8 cellular contexts compared by ENCODE assay signal in the genomic region with DNA sequence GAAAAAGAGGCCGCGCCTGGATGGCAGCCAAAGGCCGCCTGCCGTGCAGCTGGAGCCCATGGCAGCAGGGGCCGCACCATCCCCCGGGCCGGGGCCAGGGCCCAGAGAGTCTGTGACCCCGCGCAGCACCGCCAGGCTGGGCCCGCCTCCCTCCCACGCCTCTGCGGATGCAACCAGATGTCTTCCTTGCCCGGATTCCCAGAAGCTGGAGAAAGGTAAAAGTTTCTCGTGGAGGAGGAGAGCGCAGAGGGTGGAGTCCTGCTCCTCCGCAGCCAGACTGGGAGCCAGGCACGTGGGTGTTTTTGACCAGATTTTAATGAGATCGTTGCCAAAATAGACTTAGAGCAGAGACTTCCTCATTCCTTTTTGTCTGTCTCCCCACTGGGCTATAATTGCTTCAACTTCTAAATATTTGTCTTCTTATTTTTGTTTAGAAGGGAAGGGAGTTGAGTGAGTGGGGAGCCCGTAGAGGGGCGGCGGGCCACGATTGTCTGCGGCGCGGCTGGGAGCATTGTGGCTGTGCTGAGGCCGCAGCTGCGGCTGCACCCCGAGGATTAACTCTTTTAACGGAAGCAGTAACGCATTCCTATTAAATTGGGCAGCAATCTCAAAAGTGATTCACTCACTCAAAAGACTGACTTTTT. TPM values are rescaled to one million over a fixed set of nuclear protein-coding genes. Genes with fewer than 3 reads are reported as not detected.
A peak's percentile ranks its signal among the peaks of the same experiment; 100 is the strongest.
DNase-seq lines count a peak whose midpoint lies in the region; ATAC-seq and TF ChIP-seq lines count a peak whose summit lies in the region.

No MANE protein-coding gene starts in this region.

- H3K4me1 Mint-ChIP-seq in effector memory CD8-positive, alpha-beta T cell (ENCODE audit: low read depth in 2 of 2), result peaks cover 3 to 14% of the 10 kb centered on the region in 2 donors

- no peak overlapping the region for H3K4me3 Mint-ChIP-seq in effector memory CD8-positive, alpha-beta T cell

- no peaks in the 10 kb centered on the region for H3K9me3 Mint-ChIP-seq in effector memory CD8-positive, alpha-beta T cell

- peaks cover 27% of the 10 kb centered on the region for H3K79me2 ChIP-seq in HCT116 (ENCODE audit: insufficient read depth, low read length)

- no peak overlapping the region for H3K27ac Mint-ChIP-seq in effector memory CD8-positive, alpha-beta T cell

- TF ChIP-seq CTCF in HCT116 (IDR thresholded peaks at IDR 0.05 in 2 of 3, conservative IDR thresholded peaks at IDR 0.05 in 1 of 3; ENCODE audit: borderline replicate concordance in 1 of 3, insufficient read depth in 1 of 3, low read depth in 2 of 3, low read length in 2 of 3) (no peak), adrenal gland (IDR thresholded peaks at IDR 0.05) (no peak)

- ATAC-seq in HCT116, result no peak
- ATAC-seq in left ventricle myocardium superior, result peak; percentile 87
- ATAC-seq in GM19351 (IDR thresholded peaks at IDR 0.05; ENCODE audit: unreplicated experiment), result no peak
- no peak for ATAC-seq in GM18909 (IDR thresholded peaks at IDR 0.05; ENCODE audit: poor library complexity, unreplicated experiment)
- no peak for ATAC-seq in effector memory CD8-positive, alpha-beta T cell (replicated peaks)

- H3K9me2 ChIP-seq in HCT116 (ENCODE audit: insufficient read depth), result no peaks in the 10 kb centered on the region

- peaks cover under 1 to 4% of the 10 kb centered on the region in 2 experiments; a peak in 2 of 4 replicates for H3K4me1 ChIP-seq in HCT116 (ENCODE audit: control insufficient read depth in 1 of 2, insufficient read depth in 2 of 2, low read length in 2 of 2)
- peaks cover 18 to 33% of the 10 kb centered on the region in 2 donors for H3K4me1 ChIP-seq in adrenal gland (replicated peaks in 1 of 2)
- peaks cover 20 to 25% (median 23%) of the 10 kb centered on the region in 3 donors for H3K4me1 ChIP-seq in skeletal muscle tissue (ENCODE audit: control insufficient read depth in 3 of 3, insufficient read depth in 3 of 3, low read length in 3 of 3)

- no peak overlapping the region for H3K4me2 ChIP-seq in HCT116 (ENCODE audit: low read length)

- TF ChIP-seq RAD21 in HCT116 (IDR thresholded peaks at IDR 0.05; ENCODE audit: low read depth), result no peak

- H3K4me3 ChIP-seq in HCT116 (replicated peaks in 1 of 2; ENCODE audit: low read depth in 1 of 2, low read length in 2 of 2) (no peak overlapping the region), adrenal gland (no peak overlapping the region), skeletal muscle tissue (ENCODE audit: low read length in 3 of 3) (peak overlapping the region; percentile 21 to 46 (median 35))

- H3K9me3 ChIP-seq in HCT116 (ENCODE audit: control insufficient read depth in 1 of 2, insufficient read depth in 1 of 2, low read depth in 1 of 2, low read length in 2 of 2) (no peaks in the 10 kb centered on the region), adrenal gland (replicated peaks in 1 of 3) (no peaks in the 10 kb centered on the region), skeletal muscle tissue (ENCODE audit: control insufficient read depth in 3 of 3, low read length in 3 of 3) (no peaks in the 10 kb centered on the region)

- peak overlapping the region; percentile 20; the same call in 1 of the 2 replicates for H3K27ac ChIP-seq in HCT116 (ENCODE audit: low read depth, low read length)
- peak overlapping the region in 3 of 5 donors; percentile 13 to 62 (median 59) for H3K27ac ChIP-seq in adrenal gland
- H3K27ac ChIP-seq in skeletal muscle tissue (ENCODE audit: low read depth, low read length), result peak overlapping the region; percentile 28

- H3K36me3 Mint-ChIP-seq in effector memory CD8-positive, alpha-beta T cell (ENCODE audit: insufficient read depth), result peaks cover 8% of the 10 kb centered on the region

- no peaks in the 10 kb centered on the region for H3K27me3 ChIP-seq in HCT116 (ENCODE audit: insufficient read depth, low read length)
- no peaks in the 10 kb centered on the region for H3K27me3 ChIP-seq in adrenal gland
- H3K27me3 ChIP-seq in skeletal muscle tissue (ENCODE audit: control insufficient read depth in 3 of 3, insufficient read depth in 3 of 3, low read length in 3 of 3), result no peaks in the 10 kb centered on the region

- RAD21 ChIA-PET in HCT116 (lab: Charles Lee; ENCODE audit: low non-redundant PET in 1 of 2, low total read pairs in 2 of 2, uncharacterized antibody in 2 of 2, unreplicated experiment in 2 of 2), result no interaction called here

- DNase-seq in HCT116 (ENCODE audit: low read depth, low spot score) (no peak), adrenal gland (peak; percentile 61 to 85 (median 69)), left ventricle myocardium superior (peak; percentile 88)
- DNase-seq in activated CD4-positive, CD25-positive, alpha-beta regulatory T cell treated with anti-CD3 and anti-CD28 coated beads, Interleukin-2, amount 50 U/mL, for 72 hours, result no peak
- no peak for DNase-seq in effector memory CD8-positive, alpha-beta T cell

- WGBS in adrenal gland, 4 donors, result 45 to 69% (median 48%) methylated on average over 29 to 31 of the region's 31 CpGs

- no peak overlapping the region for H2AFZ ChIP-seq in HCT116 (ENCODE audit: low read depth, low read length, poor library complexity, severe bottlenecking)

- intact Hi-C loops in HCT116 (cut with micrococcal nuclease), result no loop called here
- intact Hi-C loops in adrenal gland (cut with DNase I), result no loop called here
- intact Hi-C loops in left ventricle myocardium superior (cut with micrococcal nuclease), result no loop called here

- POLR2A ChIA-PET in HCT116 (lab: Charles Lee), result no interaction called here

- TF ChIP-seq POLR2A in HCT116 (IDR thresholded peaks at IDR 0.05; ENCODE audit: borderline replicate concordance, extremely low read depth, insufficient read depth, insufficient read length) (no peak), adrenal gland (IDR thresholded peaks at IDR 0.05) (no peak)

- H3K36me3 ChIP-seq in HCT116 (ENCODE audit: control insufficient read depth in 1 of 2, insufficient read depth in 2 of 2, low read length in 2 of 2) (peaks cover 41 to 57% of the 10 kb centered on the region in 2 experiments; a peak in 3 of 4 replicates), adrenal gland (replicated peaks in 1 of 2) (peaks cover 0 to 60% of the 10 kb centered on the region in 2 donors), skeletal muscle tissue (ENCODE audit: control insufficient read depth in 3 of 3, insufficient read depth in 3 of 3, low read length in 3 of 3) (peaks cover 39 to 60% (median 53%) of the 10 kb centered on the region in 3 donors)

- no TSS peak for BruUV-seq in HCT116 (replicated peaks; lab: Mats Ljungman, UMichigan)

- H3K27me3 Mint-ChIP-seq in effector memory CD8-positive, alpha-beta T cell, result no peaks in the 10 kb centered on the region

- CTCF ChIA-PET in HCT116 (lab: Charles Lee), result no interaction called here

- no peaks in the 10 kb centered on the region for H4K20me1 ChIP-seq in HCT116 (ENCODE audit: insufficient read depth)

- H3K9ac ChIP-seq in HCT116 (ENCODE audit: low read length) (no peak overlapping the region), skeletal muscle tissue (ENCODE audit: low read depth in 1 of 3, low read length in 3 of 3) (peak overlapping the region; percentile 2 to 55 (median 50))

TF ChIP-seq in HCT116, 20 proteins besides CTCF, POLR2A, EP300 and RAD21 (continues in another document):
- no peak for TF ChIP-seq JUND (IDR thresholded peaks at IDR 0.05)
- TF ChIP-seq MAX (IDR thresholded peaks at IDR 0.05), result no peak
- TF ChIP-seq, protein P1, sequence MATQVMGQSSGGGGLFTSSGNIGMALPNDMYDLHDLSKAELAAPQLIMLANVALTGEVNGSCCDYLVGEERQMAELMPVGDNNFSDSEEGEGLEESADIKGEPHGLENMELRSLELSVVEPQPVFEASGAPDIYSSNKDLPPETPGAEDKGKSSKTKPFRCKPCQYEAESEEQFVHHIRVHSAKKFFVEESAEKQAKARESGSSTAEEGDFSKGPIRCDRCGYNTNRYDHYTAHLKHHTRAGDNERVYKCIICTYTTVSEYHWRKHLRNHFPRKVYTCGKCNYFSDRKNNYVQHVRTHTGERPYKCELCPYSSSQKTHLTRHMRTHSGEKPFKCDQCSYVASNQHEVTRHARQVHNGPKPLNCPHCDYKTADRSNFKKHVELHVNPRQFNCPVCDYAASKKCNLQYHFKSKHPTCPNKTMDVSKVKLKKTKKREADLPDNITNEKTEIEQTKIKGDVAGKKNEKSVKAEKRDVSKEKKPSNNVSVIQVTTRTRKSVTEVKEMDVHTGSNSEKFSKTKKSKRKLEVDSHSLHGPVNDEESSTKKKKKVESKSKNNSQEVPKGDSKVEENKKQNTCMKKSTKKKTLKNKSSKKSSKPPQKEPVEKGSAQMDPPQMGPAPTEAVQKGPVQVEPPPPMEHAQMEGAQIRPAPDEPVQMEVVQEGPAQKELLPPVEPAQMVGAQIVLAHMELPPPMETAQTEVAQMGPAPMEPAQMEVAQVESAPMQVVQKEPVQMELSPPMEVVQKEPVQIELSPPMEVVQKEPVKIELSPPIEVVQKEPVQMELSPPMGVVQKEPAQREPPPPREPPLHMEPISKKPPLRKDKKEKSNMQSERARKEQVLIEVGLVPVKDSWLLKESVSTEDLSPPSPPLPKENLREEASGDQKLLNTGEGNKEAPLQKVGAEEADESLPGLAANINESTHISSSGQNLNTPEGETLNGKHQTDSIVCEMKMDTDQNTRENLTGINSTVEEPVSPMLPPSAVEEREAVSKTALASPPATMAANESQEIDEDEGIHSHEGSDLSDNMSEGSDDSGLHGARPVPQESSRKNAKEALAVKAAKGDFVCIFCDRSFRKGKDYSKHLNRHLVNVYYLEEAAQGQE (IDR thresholded peaks at IDR 0.05; ENCODE audit: low read depth), result no peak

RNA-seq across cellular contexts. Expression of gene NDUFS7, which starts 22.8 kb away (rescaled TPM):
- total RNA-seq in HCT116 (2021; ENCODE audit: unreplicated experiment) (114 TPM), adrenal gland (100 to 1,000 TPM; 128 to 286 (median 157) TPM), left ventricle myocardium superior (461 TPM), skeletal muscle tissue (43.3 TPM)
- polyA plus RNA-seq in HCT116 (2012), result 110 and 137 TPM in 2 replicates
- 100 to 1,000 TPM in 2 of 3 donors, 1 to 10 TPM in 1; 4.7 to 267 (median 134) TPM for polyA plus RNA-seq in adrenal gland

RNA-seq across cellular contexts. Expression of gene GAMT, which starts 40.4 kb away (rescaled TPM):
- total RNA-seq in HCT116 (2021; ENCODE audit: unreplicated experiment) (102 TPM), adrenal gland (10 to 100 TPM; 14.8 to 96.9 (median 36.3) TPM), left ventricle myocardium superior (92.5 TPM), skeletal muscle tissue (101 TPM)
- 105 and 119 TPM in 2 replicates for polyA plus RNA-seq in HCT116 (2012)
- polyA plus RNA-seq in adrenal gland, result 10 to 100 TPM in 2 of 3 donors, 1 to 10 TPM in 1; 7.4 to 84.5 (median 74.2) TPM

RNA-seq across cellular contexts. Expression of gene DAZAP1, which starts 46.4 kb away (rescaled TPM):
- total RNA-seq in HCT116 (2021; ENCODE audit: unreplicated experiment), result 191 TPM
- 98.2 and 111 TPM in 2 replicates for polyA plus RNA-seq in HCT116 (2012)
- total RNA-seq in adrenal gland, result 10 to 100 TPM; 11.5 to 87.5 (median 43.8) TPM
- polyA plus RNA-seq in adrenal gland, result 100 to 1,000 TPM in 1 of 3 donors, 10 to 100 TPM in 2; 60.0 to 117 (median 77.5) TPM
- total RNA-seq in left ventricle myocardium superior, result 96.7 TPM
- 27.1 TPM for total RNA-seq in skeletal muscle tissue

Comparison
In these comparisons a context has a peak if more than half of its experiments do, and no peak if none do; other contexts are left out.
1. DNase-seq: peak in adrenal gland (7 of 7) and left ventricle myocardium superior (single experiment); none in HCT116 (single experiment), activated CD4-positive, CD25-positive, alpha-beta regulatory T cell treated with anti-CD3 and anti-CD28 coated beads, Interleukin-2, amount 50 U/mL, for 72 hours (single experiment) and effector memory CD8-positive, alpha-beta T cell (0 of 3).
2. H3K4me3 ChIP-seq: peak in skeletal muscle tissue (3 of 3); none in HCT116 (0 of 2) and adrenal gland (0 of 4).
3. Peak in every context shown above with its lines, with median percentiles within 50 percentile points of each other: H3K27ac ChIP-seq.